10 cellular contexts compared by ENCODE assay signal in the genomic region with DNA sequence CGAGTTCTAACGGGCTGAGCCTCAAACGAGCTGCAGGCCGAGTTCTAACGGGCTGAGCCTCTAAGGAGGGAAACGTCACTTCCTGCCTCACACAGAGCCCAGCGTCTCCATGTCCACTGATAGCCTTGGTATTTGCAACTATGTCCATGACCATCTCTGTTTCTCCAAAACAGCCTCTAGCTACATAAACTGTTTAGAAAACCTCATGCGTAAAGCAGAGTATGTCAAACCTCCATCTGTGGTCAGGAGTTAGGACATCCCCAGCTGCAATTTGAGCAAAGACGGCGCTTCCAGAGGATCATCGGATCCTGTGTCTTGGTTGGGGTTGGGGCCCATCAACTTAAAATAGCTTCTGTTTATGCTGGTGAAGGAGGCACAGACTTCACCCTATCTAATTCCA. TPM values are rescaled to one million over a fixed set of nuclear protein-coding genes. Genes with fewer than 3 reads are reported as not detected.
A peak's percentile ranks its signal among the peaks of the same experiment; 100 is the strongest.
DNase-seq lines count a peak whose midpoint lies in the region; ATAC-seq, FAIRE-seq and TF ChIP-seq lines count a peak whose summit lies in the region.
"Had no signal": no experiment of that assay in that cellular context is flagged by ENCODE, and none has a peak within 500 bp of the region (broad histone marks: within the 10 kb centered on the region; RNA-seq: fewer than 3 reads in every experiment).

No MANE protein-coding gene starts in this region.

- H3K4me3 ChIP-seq in HUES6 (ENCODE audit: low read depth, low read length) (no peak overlapping the region), HepG2 (replicated peaks in 1 of 3; ENCODE audit: insufficient read depth in 1 of 3, low read depth in 2 of 3, low read length in 3 of 3) (no peak overlapping the region)

- H3K27me3 Mint-ChIP-seq in activated T-helper 1 cell treated with anti-CD3 and anti-CD28 coated beads, Interleukin-12 subunit alpha, Interleukin-12 subunit beta, Interleukin-2, Interleukin-4 antibody, amounts not matched to agents 30 ng/mL and 10 ng/mL and 1 ng/mL, durations not matched to agents 14 hours and 24 hours and 36 hours (ENCODE audit: insufficient read depth) = no peaks in the 10 kb centered on the region

- DNase-seq in AG08396 (ENCODE audit: low spot score) = peak; percentile 58
- DNase-seq in activated T-helper 1 cell treated with anti-CD3 and anti-CD28 coated beads, Interleukin-12 subunit alpha, Interleukin-12 subunit beta, Interleukin-2, Interleukin-4 antibody, amounts not matched to agents 30 ng/mL and 10 ng/mL and 1 ng/mL, durations not matched to agents 14 hours and 24 hours and 36 hours (ENCODE audit: low spot score) = no peak
- DNase-seq in HepG2 (ENCODE audit: low spot score) = no peak
- no peak for DNase-seq in effector CD4-positive, alpha-beta T cell
- no peak for DNase-seq in left lobe of liver (ENCODE audit: low spot score)
- DNase-seq: NCI-H2029 had no signal

- FAIRE-seq in HepG2 (lab: Jason Lieb, UNC) = no peak
- FAIRE-seq: kidney had no signal

- peaks cover 62% of the 10 kb centered on the region for H3K4me1 Mint-ChIP-seq in activated T-helper 1 cell treated with anti-CD3 and anti-CD28 coated beads, Interleukin-12 subunit alpha, Interleukin-12 subunit beta, Interleukin-2, Interleukin-4 antibody, amounts not matched to agents 30 ng/mL and 10 ng/mL and 1 ng/mL, durations not matched to agents 14 hours and 24 hours and 36 hours (ENCODE audit: low read depth)

- no peak for TF ChIP-seq POLR2A in HepG2 (IDR thresholded peaks at IDR 0.05; ENCODE audit: insufficient read depth in 1 of 2, low read depth in 2 of 2, low read length in 2 of 2)

- no peaks in the 10 kb centered on the region for H4K20me1 ChIP-seq in HepG2 (ENCODE audit: insufficient read depth, low read length)

- TF ChIP-seq EP300 in HepG2 (IDR thresholded peaks at IDR 0.05; ENCODE audit: low read depth in 2 of 2, low read length in 2 of 2) (no peak), HepG2 (CRISPR knock-in tag; IDR thresholded peaks at IDR 0.05; ENCODE audit: borderline replicate concordance) (no peak)

- H3K36me3 Mint-ChIP-seq in activated T-helper 1 cell treated with anti-CD3 and anti-CD28 coated beads, Interleukin-12 subunit alpha, Interleukin-12 subunit beta, Interleukin-2, Interleukin-4 antibody, amounts not matched to agents 30 ng/mL and 10 ng/mL and 1 ng/mL, durations not matched to agents 14 hours and 24 hours and 36 hours (ENCODE audit: low read depth) = peaks cover 27% of the 10 kb centered on the region

- no peak for TF ChIP-seq RAD21 in HepG2 (CRISPR knock-in tag; IDR thresholded peaks at IDR 0.05)

- no peak overlapping the region for H3K9ac ChIP-seq in HUES6 (ENCODE audit: low read length)
- H3K9ac ChIP-seq in HepG2 (ENCODE audit: insufficient read depth, low read depth, low read length) = no peak overlapping the region

- peak overlapping the region; percentile 65 for H3K27ac Mint-ChIP-seq in activated T-helper 1 cell treated with anti-CD3 and anti-CD28 coated beads, Interleukin-12 subunit alpha, Interleukin-12 subunit beta, Interleukin-2, Interleukin-4 antibody, amounts not matched to agents 30 ng/mL and 10 ng/mL and 1 ng/mL, durations not matched to agents 14 hours and 24 hours and 36 hours

- H3K4me1 ChIP-seq in HUES6 (ENCODE audit: control insufficient read depth, insufficient read depth, low read length) (peaks cover 66% of the 10 kb centered on the region), HepG2 (ENCODE audit: insufficient read depth, low read length) (peaks cover 17% of the 10 kb centered on the region)

- BruUV-seq in HepG2 (replicated peaks; lab: Mats Ljungman, UMichigan) = no TSS peak

- no peak overlapping the region for H2AFZ ChIP-seq in HepG2 (ENCODE audit: low read length)

- H3K4me2 ChIP-seq in HepG2 (ENCODE audit: low read depth, low read length) = no peak overlapping the region

- H3K9me3 ChIP-seq in HUES6 (ENCODE audit: control insufficient read depth, insufficient read depth, low read depth, low read length) = no peaks in the 10 kb centered on the region
- no peaks in the 10 kb centered on the region for H3K9me3 ChIP-seq in HepG2 (ENCODE audit: low read length)

- CTCF ChIA-PET in HepG2 (lab: Yijun Ruan, JAX; ENCODE audit: low intra/inter-chr PET ratio, low total read pairs) = interaction anchor here (0.8 kb wide), 1 partner anchor 115 kb away, joined by 6 read pairs; no protein-coding TSS in a partner anchor

- WGBS in HepG2 (ENCODE audit: low lambda C conversion rate) = 50% methylated on average over 8 of the region's 11 CpGs

- TF ChIP-seq CTCF in HepG2 (CRISPR knock-in tag; IDR thresholded peaks at IDR 0.05) = no peak

- ATAC-seq in HepG2 (no peak), GM18867 (IDR thresholded peaks at IDR 0.05; ENCODE audit: unreplicated experiment) (no peak), HG02798 (IDR thresholded peaks at IDR 0.05; ENCODE audit: poor library complexity, unreplicated experiment) (no peak), left lobe of liver (no peak)

- H3K79me2 ChIP-seq in HepG2 (ENCODE audit: insufficient read depth, low read length) = no peaks in the 10 kb centered on the region

- H3K27me3 ChIP-seq in HUES6 (ENCODE audit: control insufficient read depth, insufficient read depth, low read length) = no peaks in the 10 kb centered on the region
- peaks cover 20 to 74% of the 10 kb centered on the region in 2 experiments for H3K27me3 ChIP-seq in HepG2 (ENCODE audit: control insufficient read depth in 1 of 2, insufficient read depth in 2 of 2, low read length in 2 of 2)

- intact Hi-C loops in activated T-helper 1 cell treated with anti-CD3 and anti-CD28 coated beads, Interleukin-12 subunit alpha, Interleukin-12 subunit beta, Interleukin-2, Interleukin-4 antibody, amounts not matched to agents 30 ng/mL and 10 ng/mL and 1 ng/mL, durations not matched to agents 14 hours and 24 hours and 36 hours (cut with micrococcal nuclease) = loop anchor here (2.0 to 5.0 kb wide), 3 partner anchors 17 to 115 kb away; no protein-coding TSS in a partner anchor
- intact Hi-C loops in HepG2 (cut with micrococcal nuclease; ENCODE audit: unreplicated experiment) = loop anchor here (2.0 kb wide), 1 partner anchor 15 kb away; no protein-coding TSS in a partner anchor

- in situ Hi-C loops in HepG2 (cut with HindIII; ENCODE audit: extremely low pct_ligation_motif_present, low pct_unique_long_range_greater_than_20kb) = no loop called here

- no peaks in the 10 kb centered on the region for H3K9me3 Mint-ChIP-seq in activated T-helper 1 cell treated with anti-CD3 and anti-CD28 coated beads, Interleukin-12 subunit alpha, Interleukin-12 subunit beta, Interleukin-2, Interleukin-4 antibody, amounts not matched to agents 30 ng/mL and 10 ng/mL and 1 ng/mL, durations not matched to agents 14 hours and 24 hours and 36 hours

- no peaks in the 10 kb centered on the region for H3K36me3 ChIP-seq in HUES6 (ENCODE audit: control insufficient read depth, insufficient read depth, low read length)
- no peaks in the 10 kb centered on the region for H3K36me3 ChIP-seq in HepG2 (replicated peaks in 1 of 2; ENCODE audit: control insufficient read depth in 1 of 2, insufficient read depth in 2 of 2, low read length in 2 of 2)

- H3K27ac ChIP-seq in HUES6 (ENCODE audit: low read depth, low read length) (0 out of 2 replicates have a peak overlapping the region, but pooled peaks have one; percentile 19), HepG2 (ENCODE audit: extremely low read length, insufficient read depth, low read length) (no peak overlapping the region)

- H3K4me3 Mint-ChIP-seq in activated T-helper 1 cell treated with anti-CD3 and anti-CD28 coated beads, Interleukin-12 subunit alpha, Interleukin-12 subunit beta, Interleukin-2, Interleukin-4 antibody, amounts not matched to agents 30 ng/mL and 10 ng/mL and 1 ng/mL, durations not matched to agents 14 hours and 24 hours and 36 hours = no peak overlapping the region

- POLR2A ChIA-PET in HepG2 (lab: Yijun Ruan, JAX) = no interaction called here

RNA-seq across cellular contexts. Expression of a gene that starts 20.8 kb away (rescaled TPM):
- 22.9 and 23.5 TPM in 2 replicates for total RNA-seq in activated T-helper 1 cell treated with anti-CD3 and anti-CD28 coated beads, Interleukin-12 subunit alpha, Interleukin-12 subunit beta, Interleukin-2, Interleukin-4 antibody, amounts not matched to agents 30 ng/mL and 10 ng/mL and 1 ng/mL, durations not matched to agents 14 hours and 24 hours and 36 hours
- total RNA-seq in HepG2 (2016; rRNA removed; fragmentation: Illumina TruSeq; extraction: Trizol) = not detected in 2 replicates
- total RNA-seq in HepG2 (2016; cell fraction: cytosol; rRNA removed; fragmentation: Illumina TruSeq; extraction: Trizol; ENCODE audit: low read depth) = not detected in 2 replicates
- 0.06 and 0.09 TPM in 2 replicates for total RNA-seq in HepG2 (2016; cell fraction: insoluble cytoplasmic fraction; rRNA removed; fragmentation: Illumina TruSeq; extraction: Trizol)
- total RNA-seq in HepG2 (2016; cell fraction: membrane; rRNA removed; fragmentation: Illumina TruSeq; extraction: Trizol) = not detected in 2 replicates
- total RNA-seq in HepG2 (2016; cell fraction: nucleus; rRNA removed; fragmentation: Illumina TruSeq; extraction: Trizol) = 0.09 TPM in 1 of 2 replicates, not detected in the other
- polyA plus RNA-seq in HepG2 (2011; rRNA removed) = 0.05 and 0.07 TPM in 2 replicates
- polyA plus RNA-seq in HepG2 (2011; cell fraction: cytosol; rRNA removed) = 0.09 TPM in 2 replicates
- 0.14 and 0.21 TPM in 2 replicates for polyA plus RNA-seq in HepG2 (2011; cell fraction: nucleus; rRNA removed)
- 0.04 TPM in 1 of 2 replicates, not detected in the other for polyA plus RNA-seq in HepG2 (2012)
- not detected in 2 replicates for polyA plus RNA-seq in HepG2 (2016; cell fraction: cytosol; fragmentation: Illumina TruSeq; extraction: Trizol; ENCODE audit: low read depth)
- not detected in 2 replicates for polyA plus RNA-seq in HepG2 (2016; cell fraction: insoluble cytoplasmic fraction; fragmentation: Illumina TruSeq; extraction: Trizol; ENCODE audit: low read depth)
- polyA plus RNA-seq in HepG2 (2016; cell fraction: membrane; fragmentation: Illumina TruSeq; extraction: Trizol; ENCODE audit: low read depth) = not detected in 2 replicates
- polyA plus RNA-seq in HepG2 (2016; cell fraction: nucleus; fragmentation: Illumina TruSeq; extraction: Trizol; ENCODE audit: insufficient read depth, low read depth) = 0.11 TPM in 1 of 2 replicates, not detected in the other
- polyA minus RNA-seq in HepG2 (2011; rRNA and poly(A)+ RNA removed; ENCODE audit: low replicate concordance) = 0.20 and 10.0 TPM in 2 replicates
- polyA minus RNA-seq in HepG2 (2011; cell fraction: cytosol; rRNA and poly(A)+ RNA removed) = 0.20 and 0.26 TPM in 2 replicates
- 0.12 and 0.26 TPM in 2 replicates for polyA minus RNA-seq in HepG2 (2011; cell fraction: nucleus; rRNA and poly(A)+ RNA removed)
- 4.5 TPM for total RNA-seq in left lobe of liver
